In the genomic region with DNA sequence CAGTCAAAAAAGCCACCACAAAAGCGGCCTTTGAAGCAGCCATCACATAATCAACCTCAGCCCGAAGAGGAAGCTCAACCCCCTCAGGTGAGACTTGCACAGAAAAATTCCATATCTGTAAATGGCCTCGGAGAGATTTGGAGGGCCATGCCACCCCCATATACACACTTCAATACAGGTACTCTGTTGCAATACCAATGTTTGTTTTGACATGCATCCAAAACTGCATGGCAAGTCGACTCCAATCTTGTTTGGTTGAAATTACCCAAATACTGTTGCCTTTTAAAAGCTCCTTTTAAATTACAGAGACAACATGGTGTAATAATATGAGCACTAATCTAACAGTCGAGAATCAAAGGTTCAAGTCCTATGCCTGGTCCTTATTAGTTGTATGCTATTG, we compare ENCODE assay signal across 1 cellular context.
TF ChIP-seq lines count a peak whose summit lies in the region.

No MANE protein-coding gene starts in this region.

TF ChIP-seq in HepG2, 621 proteins besides CTCF, POLR2A, EP300 and RAD21:
- TF ChIP-seq IRF2 (CRISPR knock-in tag; IDR thresholded peaks at IDR 0.05) (no peak), SALL2 (CRISPR knock-in tag; IDR thresholded peaks at IDR 0.05) (no peak)
